In genomic region chr11:1198766-1199688, GRCh38 we compare ENCODE assay signal across 17 cellular contexts. TPM values are rescaled to one million over a fixed set of nuclear protein-coding genes. Genes with fewer than 3 reads are reported as not detected.
DNase-seq lines count a peak whose midpoint lies in the region; ATAC-seq and TF ChIP-seq lines count a peak whose summit lies in the region.
"Had no signal": no experiment of that assay in that cellular context is flagged by ENCODE, and none has a peak within 500 bp of the region (broad histone marks: within the 10 kb centered on the region; RNA-seq: fewer than 3 reads in every experiment).

No MANE protein-coding gene starts in this region.

- WGBS in stomach, 5 donors: 70 to 80% (median 76%) methylated on average over 28 to 40 of the region's 40 CpGs

- TF ChIP-seq POLR2A in stomach (IDR thresholded peaks at IDR 0.05): no peak

- no peak overlapping the region for H3K4me3 ChIP-seq in stomach
- H3K4me3 ChIP-seq: upper lobe of left lung had no signal

- peak; percentile 58 for DNase-seq in activated effector memory CD4-positive, alpha-beta T cell treated with anti-CD3 and anti-CD28 coated beads, Interleukin-2, amount 50 U/mL, for 16 hours
- no peak for DNase-seq in activated effector memory CD4-positive, alpha-beta T cell treated with Interleukin-2 at 50 U/mL for 16 hours
- DNase-seq in NAMALWA (ENCODE audit: low spot score): peak; percentile 10
- DNase-seq in left ventricle myocardium superior: peak; percentile 26
- peak; percentile 27 for DNase-seq in stomach
- DNase-seq in NCI-H187 (lab: John Stamatoyannopoulos, UW): no peak
- no peak for DNase-seq in GM13977 (ENCODE audit: low spot score)
- DNase-seq: activated CD8-positive, alpha-beta memory T cell treated with anti-CD3 and anti-CD28 coated beads for 24 hours; BE2C; DND-41; effector memory CD8-positive, alpha-beta T cell; stimulated activated CD4-positive, alpha-beta T cell treated with anti-CD3 and anti-CD28 coated beads, Interleukin-2, amount 100 ng/mL, for 48 hours had no signal

- peaks cover 5 to 81% (median 8%) of the 10 kb centered on the region in 3 donors for H3K27me3 ChIP-seq in stomach

- intact Hi-C loops in left ventricle myocardium superior (cut with micrococcal nuclease): no loop called here
- intact Hi-C loops in stomach (cut with DNase I; ENCODE audit: low total_unique reads): no loop called here

- no peak for TF ChIP-seq EP300 in stomach (IDR thresholded peaks at IDR 0.05)

- ATAC-seq in left ventricle myocardium superior: no peak
- ATAC-seq in GM18873 (IDR thresholded peaks at IDR 0.05; ENCODE audit: low FRiP score, unreplicated experiment): no peak
- ATAC-seq: effector memory CD8-positive, alpha-beta T cell had no signal

- in situ Hi-C loops in GM13977 (cut with MboI; ENCODE audit: low pct_unique_long_range_greater_than_20kb, low sequenced_read_pairs, unreplicated experiment): no loop called here

- H3K4me1 ChIP-seq in stomach: peaks cover 0 to 17% (median 11%) of the 10 kb centered on the region in 4 donors
- H3K4me1 ChIP-seq: BE2C had no signal

- no peak overlapping the region for H3K27ac ChIP-seq in stomach
- H3K27ac ChIP-seq: RWPE1, upper lobe of left lung had no signal

- no peaks in the 10 kb centered on the region for H3K9me3 ChIP-seq in stomach
- H3K9me3 ChIP-seq: BE2C, upper lobe of left lung had no signal

- TF ChIP-seq CTCF in stomach (IDR thresholded peaks at IDR 0.05): no peak
- no peak for TF ChIP-seq CTCF in GM13977 (IDR thresholded peaks at IDR 0.05; ENCODE audit: extremely low read depth, insufficient read depth, missing control alignments)

- H3K36me3 ChIP-seq in stomach: peaks cover 0 to 72% (median 32%) of the 10 kb centered on the region in 4 donors
- H3K36me3 ChIP-seq: BE2C, upper lobe of left lung had no signal

RNA-seq across cellular contexts. Expression of gene MUC5B, which starts 23.8 kb away (rescaled TPM):
- total RNA-seq in left ventricle myocardium superior (not detected), stomach (100 to 1,000 TPM in 1 of 5 donors, 10 to 100 TPM in 2, 1 to 10 TPM in 2; 5.8 to 516 (median 38.5) TPM)
- 1 to 10 TPM in 1 of 3 donors, under 1 TPM in 2; under 0.01 to 5.4 (median 0.68) TPM for polyA plus RNA-seq in stomach
- total RNA-seq: fibroblast of villous mesenchyme, pulmonary artery endothelial cell had no signal

RNA-seq across cellular contexts. Expression of gene MUC5AC, which starts 41.3 kb away (rescaled TPM):
- total RNA-seq in left ventricle myocardium superior (not detected), stomach (1,000 to 10,000 TPM in 1 of 5 donors, 100 to 1,000 TPM in 3, 1 to 10 TPM in 1; 2.0 to 1,253 (median 605) TPM)
- 10 to 100 TPM in 2 of 3 donors, 1 to 10 TPM in 1; 5.5 to 77.0 (median 24.0) TPM for polyA plus RNA-seq in stomach
- total RNA-seq: fibroblast of villous mesenchyme, pulmonary artery endothelial cell had no signal

Comparison
In these comparisons a context has a peak if more than half of its experiments do, and no peak if none do; other contexts are left out.
1. DNase-seq: peak in activated effector memory CD4-positive, alpha-beta T cell treated with anti-CD3 and anti-CD28 coated beads, Interleukin-2, amount 50 U/mL, for 16 hours (single experiment), NAMALWA (single experiment), left ventricle myocardium superior (single experiment) and stomach (single experiment); none in activated effector memory CD4-positive, alpha-beta T cell treated with Interleukin-2 at 50 U/mL for 16 hours (single experiment), NCI-H187 (0 of 2) and GM13977 (single experiment).